8 cellular contexts compared by ENCODE assay signal in genomic region chr6:123802351-123802696, GRCh38. TPM values are rescaled to one million over a fixed set of nuclear protein-coding genes. Genes with fewer than 3 reads are reported as not detected.
DNase-seq lines count a peak whose midpoint lies in the region; ATAC-seq and TF ChIP-seq lines count a peak whose summit lies in the region.

No MANE protein-coding gene starts in this region.

- no peaks in the 10 kb centered on the region for H3K79me2 ChIP-seq in parathyroid adenoma

- H3K27ac ChIP-seq in WERI-Rb-1 (no peak overlapping the region), parathyroid adenoma (no peak overlapping the region)

- ATAC-seq in GM18870 (IDR thresholded peaks at IDR 0.05; ENCODE audit: unreplicated experiment) (peak; percentile 24), HG02678 (IDR thresholded peaks at IDR 0.05; ENCODE audit: unreplicated experiment) (peak; percentile 6)

- H3K4me3 ChIP-seq in WERI-Rb-1 (ENCODE audit: low read depth, low read length) (peak overlapping the region; percentile 12; the same call in 1 of the 2 replicates), parathyroid adenoma (ENCODE audit: low read depth, low read length) (no peak overlapping the region)

- H3K36me3 ChIP-seq in WERI-Rb-1 (no peaks in the 10 kb centered on the region), parathyroid adenoma (ENCODE audit: control insufficient read depth, insufficient read depth, low read length) (no peaks in the 10 kb centered on the region)

- H3K9ac ChIP-seq in parathyroid adenoma, result no peak overlapping the region

- DNase-seq in WERI-Rb-1 (no peak), H4 (ENCODE audit: low spot score) (no peak), GM10266 (ENCODE audit: extremely low spot score) (no peak), SHP77 (lab: John Stamatoyannopoulos, UW) (no peak), NCI-H446 treated with DMSO at 0.1 percent for 48 hours (lab: John Stamatoyannopoulos, UW) (no peak)

- no peak overlapping the region for H3K4me2 ChIP-seq in parathyroid adenoma (ENCODE audit: low read length)

- no peak for TF ChIP-seq CTCF in WERI-Rb-1 (IDR thresholded peaks at IDR 0.05; ENCODE audit: low read depth, low read length)
- no peak for TF ChIP-seq CTCF in parathyroid adenoma (IDR thresholded peaks at IDR 0.05)
- no peak for TF ChIP-seq CTCF in GM10266 (IDR thresholded peaks at IDR 0.05; ENCODE audit: control insufficient read depth, insufficient read depth, low read depth, missing control alignments)

- no peaks in the 10 kb centered on the region for H3K4me1 ChIP-seq in parathyroid adenoma

- peak overlapping the region; percentile 90 for H2AFZ ChIP-seq in parathyroid adenoma

- H3K27me3 ChIP-seq in WERI-Rb-1 (ENCODE audit: insufficient read depth, low read depth, severe bottlenecking) (peaks cover 6% of the 10 kb centered on the region), parathyroid adenoma (ENCODE audit: control insufficient read depth, insufficient read depth, low read length) (no peaks in the 10 kb centered on the region)

- no peaks in the 10 kb centered on the region for H3K9me3 ChIP-seq in WERI-Rb-1 (ENCODE audit: severe bottlenecking)
- no peaks in the 10 kb centered on the region for H3K9me3 ChIP-seq in parathyroid adenoma (ENCODE audit: control insufficient read depth, low read length)

RNA-seq across cellular contexts. Expression of gene NKAIN2, which starts 1.3 kb away (rescaled TPM):
- 0.23 and 0.45 TPM in 2 replicates for total RNA-seq in H4 (2014; rRNA removed; shearing (Covaris generic))
